In genomic region chr7:76442664-76443446, GRCh38 we compare ENCODE assay signal across 2 cellular contexts. TPM values are rescaled to one million over a fixed set of nuclear protein-coding genes. Genes with fewer than 3 reads are reported as not detected.
"Had no signal": no experiment of that assay in that cellular context is flagged by ENCODE, and none has a peak within 500 bp of the region (broad histone marks: within the 10 kb centered on the region; RNA-seq: fewer than 3 reads in every experiment).

No MANE protein-coding gene starts in this region.

RNA-seq across cellular contexts. Expression of gene ZP3, which starts 18.1 kb away (rescaled TPM):
- total RNA-seq: HepG2 had no signal
- polyA plus RNA-seq: HepG2 had no signal

RNA-seq across cellular contexts. Expression of gene SSC4D, which starts 33.4 kb away (rescaled TPM):
- polyA plus RNA-seq: IgD-negative memory B cell had no signal
